ENCODE assay signal across 29 cellular contexts in the genomic region with DNA sequence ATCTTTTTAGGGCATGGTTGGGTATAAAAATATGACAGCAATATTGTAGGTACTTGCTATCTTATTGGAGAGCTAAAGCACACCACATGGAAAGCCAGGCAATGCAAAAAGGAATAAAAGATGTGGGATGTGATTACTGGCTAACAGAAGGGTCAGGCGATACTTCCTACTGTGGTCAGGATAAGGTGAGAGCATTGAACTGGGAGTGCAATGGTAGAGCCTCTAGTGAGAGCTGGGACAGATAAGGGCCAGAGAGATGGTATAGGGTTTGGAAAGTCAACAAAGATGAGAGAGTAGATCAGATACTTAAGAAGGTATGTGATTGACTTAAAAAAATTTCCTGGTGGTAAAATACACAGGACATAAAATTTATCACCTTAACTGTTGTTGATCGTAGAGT.
"Had no signal": no experiment of that assay in that cellular context is flagged by ENCODE, and none has a peak within 500 bp of the region (broad histone marks: within the 10 kb centered on the region; RNA-seq: fewer than 3 reads in every experiment).

No MANE protein-coding gene starts in this region.

- H3K27ac ChIP-seq: colonic mucosa, coronary artery, dorsolateral prefrontal cortex, epithelial cell of prostate, esophagus muscularis mucosa, esophagus squamous epithelium, foreskin keratinocyte, gastrocnemius medialis, gastroesophageal sphincter, heart left ventricle, heart right ventricle had no signal

- H3K4me3 Mint-ChIP-seq: dendritic cell treated with granulocyte-macrophage colony-stimulating factor and Interleukin-4, amounts not matched to agents 40 ng/mL and 50 ng/mL, for 4 days; effector memory CD8-positive, alpha-beta T cell; endodermal cell had no signal

- ATAC-seq: effector memory CD8-positive, alpha-beta T cell; esophagus mucosa; foreskin keratinocyte; gastrocnemius medialis; gastroesophageal sphincter; heart left ventricle; heart right ventricle had no signal

- H3K9me3 Mint-ChIP-seq: dendritic cell treated with granulocyte-macrophage colony-stimulating factor and Interleukin-4, amounts not matched to agents 40 ng/mL and 50 ng/mL, for 4 days; effector memory CD8-positive, alpha-beta T cell; endodermal cell had no signal

- H3K27me3 Mint-ChIP-seq: dendritic cell treated with granulocyte-macrophage colony-stimulating factor and Interleukin-4, amounts not matched to agents 40 ng/mL and 50 ng/mL, for 4 days had no signal

- H3K36me3 ChIP-seq: colonic mucosa, esophagus muscularis mucosa, esophagus squamous epithelium, gastrocnemius medialis, gastroesophageal sphincter, heart left ventricle, heart right ventricle had no signal

- H3K27me3 ChIP-seq: colonic mucosa, esophagus muscularis mucosa, esophagus squamous epithelium, foreskin keratinocyte, gastrocnemius medialis, gastroesophageal sphincter, heart left ventricle, heart right ventricle had no signal

- H3K27ac Mint-ChIP-seq: dendritic cell treated with granulocyte-macrophage colony-stimulating factor and Interleukin-4, amounts not matched to agents 40 ng/mL and 50 ng/mL, for 4 days; effector memory CD8-positive, alpha-beta T cell; endodermal cell had no signal

- H3K9me3 ChIP-seq: colonic mucosa, esophagus muscularis mucosa, esophagus squamous epithelium, gastrocnemius medialis, gastroesophageal sphincter, heart left ventricle, heart right ventricle had no signal

- H3K4me3 ChIP-seq: colonic mucosa, coronary artery, dorsolateral prefrontal cortex, esophagus muscularis mucosa, esophagus squamous epithelium, gastrocnemius medialis, gastroesophageal sphincter, heart left ventricle, heart right ventricle had no signal

- DNase-seq: colonic mucosa; cortex of kidney; dermis blood vessel endothelial cell; dorsolateral prefrontal cortex; effector CD4-positive, alpha-beta T cell; effector CD8-positive, alpha-beta T cell; effector memory CD4-positive, alpha-beta T cell; effector memory CD8-positive, alpha-beta T cell; endodermal cell; erythroblast; esophagus squamous epithelium; foreskin fibroblast; foreskin keratinocyte; foreskin melanocyte; gastrocnemius medialis; glutamatergic neuron; head of caudate nucleus; heart left ventricle; heart right ventricle had no signal

- FAIRE-seq: colon, endometrium, endothelial cell of umbilical vein, frontal cortex had no signal

- H3K4me1 ChIP-seq: colonic mucosa, esophagus squamous epithelium, foreskin keratinocyte, gastrocnemius medialis, gastroesophageal sphincter, heart left ventricle, heart right ventricle had no signal
